ENCODE assay signal across 9 cellular contexts in genomic region chr4:54234497-54235205, GRCh38. TPM values are rescaled to one million over a fixed set of nuclear protein-coding genes. Genes with fewer than 3 reads are reported as not detected.
DNase-seq lines count a peak whose midpoint lies in the region; ATAC-seq, FAIRE-seq and TF ChIP-seq lines count a peak whose summit lies in the region.
"Had no signal": no experiment of that assay in that cellular context is flagged by ENCODE, and none has a peak within 500 bp of the region (broad histone marks: within the 10 kb centered on the region; RNA-seq: fewer than 3 reads in every experiment).

No MANE protein-coding gene starts in this region.

- H3K36me3 ChIP-seq in Loucy (ENCODE audit: insufficient read depth, low read length), result no peaks in the 10 kb centered on the region

- no peaks in the 10 kb centered on the region for H3K79me2 ChIP-seq in Loucy (ENCODE audit: insufficient read depth, low read length)

- POLR2A ChIA-PET in CD4-positive, alpha-beta T cell (lab: Charles Lee), result interaction anchor here (1.2 kb wide), 1 partner anchor 302 kb away, joined by 3 read pairs; no protein-coding TSS in a partner anchor

- no peaks in the 10 kb centered on the region for H3F3A ChIP-seq in Loucy (ENCODE audit: low read depth)

- intact Hi-C loops in CD4-positive, alpha-beta T cell (cut with DNase I, micrococcal nuclease), result loop anchor here (1.0 to 10.0 kb wide), 7 partner anchors 304 to 1858 kb away; no protein-coding TSS in a partner anchor

- H3K27ac ChIP-seq in CD4-positive, alpha-beta T cell (ENCODE audit: low read depth, low read length), result no peak overlapping the region

- ATAC-seq in CD4-positive, alpha-beta T cell (ENCODE audit: poor library complexity), result no peak
- ATAC-seq in HG03108 (IDR thresholded peaks at IDR 0.05; ENCODE audit: unreplicated experiment), result no peak

- no peak for TF ChIP-seq POLR2A in H54 (IDR thresholded peaks at IDR 0.05; ENCODE audit: low read depth, low read length)

- no peaks in the 10 kb centered on the region for H4K20me1 ChIP-seq in Loucy (ENCODE audit: insufficient read depth, low read length, poor library complexity, severe bottlenecking)

- H3K4me1 Mint-ChIP-seq in CD4-positive, alpha-beta T cell (ENCODE audit: low read depth), result peaks cover 16% of the 10 kb centered on the region
- peaks cover 13% of the 10 kb centered on the region for H3K4me1 Mint-ChIP-seq in neural crest cell

- H3K9ac ChIP-seq in Loucy (ENCODE audit: low read depth, low read length, poor library complexity, severe bottlenecking), result no peak overlapping the region

- H3K27me3 ChIP-seq in CD4-positive, alpha-beta T cell (ENCODE audit: control insufficient read depth, insufficient read depth, low read length), result peaks cover 34% of the 10 kb centered on the region
- H3K27me3 ChIP-seq in Loucy (ENCODE audit: insufficient read depth, low read length, poor library complexity, severe bottlenecking), result no peaks in the 10 kb centered on the region

- no peak for FAIRE-seq in H54 (lab: Jason Lieb, UNC)

- peak; percentile 32 for TF ChIP-seq CTCF in CD4-positive, alpha-beta T cell (IDR thresholded peaks at IDR 0.05)
- TF ChIP-seq CTCF in Loucy (conservative IDR thresholded peaks at IDR 0.05; ENCODE audit: low read length) (no peak), neural crest cell (conservative IDR thresholded peaks at IDR 0.05) (peak; percentile 10)

- H3K9me3 Mint-ChIP-seq in CD4-positive, alpha-beta T cell, result no peaks in the 10 kb centered on the region
- peaks cover 4% of the 10 kb centered on the region for H3K9me3 Mint-ChIP-seq in neural crest cell

- peak overlapping the region; percentile 38 for H3K4me2 ChIP-seq in Loucy (ENCODE audit: low read depth, low read length, poor library complexity, severe bottlenecking)

- peaks cover 68% of the 10 kb centered on the region for H3K27me3 Mint-ChIP-seq in CD4-positive, alpha-beta T cell
- peaks cover 78% of the 10 kb centered on the region for H3K27me3 Mint-ChIP-seq in neural crest cell (ENCODE audit: low read depth)

- peak overlapping the region; percentile 30 for H3K4me3 Mint-ChIP-seq in CD4-positive, alpha-beta T cell
- peak overlapping the region; percentile 57 for H3K4me3 Mint-ChIP-seq in neural crest cell

- H3K4me3 ChIP-seq in Loucy (ENCODE audit: low read length, poor library complexity, severe bottlenecking), result peak overlapping the region; percentile 18

- H3K27ac Mint-ChIP-seq in CD4-positive, alpha-beta T cell, result no peak overlapping the region
- H3K27ac Mint-ChIP-seq in neural crest cell (ENCODE audit: unreplicated experiment), result no peak overlapping the region

- DNase-seq in CD4-positive, alpha-beta T cell, result no peak
- DNase-seq in dermis blood vessel endothelial cell (peak; percentile 25), neural crest cell (ENCODE audit: low read depth, low spot score) (no peak), H54 (ENCODE audit: insufficient read length, low spot score) (no peak), NCI-H2107 (lab: John Stamatoyannopoulos, UW) (no peak), NCI-H1092 treated with DMSO at 0.1 percent for 48 hours (lab: John Stamatoyannopoulos, UW) (no peak)

- H3K9me3 ChIP-seq in CD4-positive, alpha-beta T cell (ENCODE audit: control insufficient read depth, low read length), result no peaks in the 10 kb centered on the region
- no peaks in the 10 kb centered on the region for H3K9me3 ChIP-seq in Loucy (ENCODE audit: insufficient read depth, low read depth, low read length)

- H3K4me1 ChIP-seq in Loucy (ENCODE audit: insufficient read depth, low read length, poor library complexity, severe bottlenecking), result no peaks in the 10 kb centered on the region

- CTCF ChIA-PET in CD4-positive, alpha-beta T cell (lab: Charles Lee), result interaction anchor here (0.7 to 2.3 kb wide), 8 partner anchors 303 to 1859 kb away, joined by 3 to 30 read pairs (median 8); no protein-coding TSS in a partner anchor

- no peaks in the 10 kb centered on the region for H3K36me3 Mint-ChIP-seq in CD4-positive, alpha-beta T cell (ENCODE audit: low read depth)
- H3K36me3 Mint-ChIP-seq in neural crest cell (ENCODE audit: low read depth), result no peaks in the 10 kb centered on the region

- peak overlapping the region; percentile 22; the same call in 1 of the 2 replicates for H2AFZ ChIP-seq in Loucy (ENCODE audit: low read length)

- H3K9me2 ChIP-seq in Loucy (replicated peaks; ENCODE audit: low read depth, low read length), result no peaks in the 10 kb centered on the region

RNA-seq across cellular contexts. Expression of gene PDGFRA, which starts 5.6 kb away (rescaled TPM):
- total RNA-seq in CD4-positive, alpha-beta T cell, result not detected
- 0.65 and 1.5 TPM in 2 replicates for total RNA-seq in dermis blood vessel endothelial cell
- total RNA-seq in neural crest cell, result 1.9 and 2.1 TPM in 2 replicates
- total RNA-seq: activated CD8-positive, alpha-beta memory T cell treated with anti-CD3 and anti-CD28 coated beads for 36 hours had no signal
